In the genomic region with DNA sequence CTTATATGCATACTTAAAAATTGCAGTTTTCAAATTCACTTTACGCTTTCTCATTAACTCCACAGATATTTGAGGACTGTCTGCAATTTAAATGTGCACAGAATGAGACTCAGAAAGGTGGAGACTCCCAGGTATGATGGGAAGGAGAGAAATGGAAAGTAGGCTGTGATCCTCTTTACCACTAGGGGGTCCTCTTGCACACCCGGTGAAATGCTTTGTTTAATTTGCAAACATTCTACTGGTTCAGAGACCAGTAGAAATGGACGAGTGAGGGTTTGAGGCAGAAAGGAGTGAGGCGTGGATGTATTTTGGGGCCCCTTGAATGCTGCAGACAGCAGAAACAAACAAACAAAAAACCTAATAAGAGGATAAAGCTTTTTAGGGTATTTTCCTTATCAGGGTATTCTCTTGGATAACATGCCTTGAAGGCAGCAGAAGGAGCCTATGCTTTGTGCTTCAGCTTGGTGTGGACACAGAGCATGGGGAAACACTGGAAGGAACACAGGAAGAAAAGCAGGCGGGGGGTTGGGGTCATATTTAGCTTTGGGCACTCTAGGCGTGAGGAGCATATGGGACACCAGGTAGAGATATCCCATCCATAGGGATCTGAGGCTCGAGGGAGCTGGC, we compare ENCODE assay signal across 9 cellular contexts.
DNase-seq lines count a peak whose midpoint lies in the region; ATAC-seq and TF ChIP-seq lines count a peak whose summit lies in the region.
"Had no signal": no experiment of that assay in that cellular context is flagged by ENCODE, and none has a peak within 500 bp of the region (broad histone marks: within the 10 kb centered on the region; RNA-seq: fewer than 3 reads in every experiment).

No MANE protein-coding gene starts in this region.

- no peaks in the 10 kb centered on the region for H3K9me3 Mint-ChIP-seq in WTC11

- H3K4ac ChIP-seq in trophoblast cell (ENCODE audit: low read depth, low read length) = no peak overlapping the region

- H3K9ac ChIP-seq in trophoblast cell (ENCODE audit: low read length) = no peak overlapping the region

- no peaks in the 10 kb centered on the region for H3K9me3 ChIP-seq in trophoblast cell (ENCODE audit: insufficient read depth, low read depth, low read length)

- no peak overlapping the region for H3K27ac ChIP-seq in trophoblast cell (ENCODE audit: low read depth, low read length)
- H3K27ac ChIP-seq: SK-N-MC had no signal

- H3K4me2 ChIP-seq in trophoblast cell (ENCODE audit: low read length) = no peak overlapping the region

- no peak overlapping the region for H4K12ac ChIP-seq in trophoblast cell (ENCODE audit: low read depth, low read length)

- no peak overlapping the region for H2AK5ac ChIP-seq in trophoblast cell (ENCODE audit: low read length)

- no peak overlapping the region for H3K14ac ChIP-seq in trophoblast cell (ENCODE audit: low read length)

- H3K4me3 Mint-ChIP-seq in WTC11 = no peak overlapping the region

- H3K18ac ChIP-seq in trophoblast cell (ENCODE audit: low read length) = no peak overlapping the region

- no peak overlapping the region for H2BK12ac ChIP-seq in trophoblast cell (ENCODE audit: low read length)

- no peaks in the 10 kb centered on the region for H3K36me3 ChIP-seq in trophoblast cell (ENCODE audit: control insufficient read depth in 1 of 2, insufficient read depth in 2 of 2, low read length in 2 of 2)

- H3K27me3 Mint-ChIP-seq in WTC11 (ENCODE audit: low read depth) = no peaks in the 10 kb centered on the region

- no peak overlapping the region for H3K27ac Mint-ChIP-seq in WTC11

- no peaks in the 10 kb centered on the region for H3K27me3 ChIP-seq in trophoblast cell (ENCODE audit: insufficient read depth, low read length)

- H3K4me1 ChIP-seq in trophoblast cell (ENCODE audit: control insufficient read depth in 1 of 2, insufficient read depth in 2 of 2, low read length in 2 of 2) = no peaks in the 10 kb centered on the region

- H4K91ac ChIP-seq in trophoblast cell (ENCODE audit: low read depth, low read length) = no peak overlapping the region

- WGBS in trophoblast cell (ENCODE audit: extremely low coverage, insufficient coverage, insufficient read length) = no CpG with 5 or more reads among the region's 7 CpGs

- CTCF ChIA-PET in GM10248 (lab: Yijun Ruan, JAX) (interaction anchor here (0.7 to 3.0 kb wide), 26 partner anchors 10 to 479 kb away, joined by 3 to 14 read pairs (median 4); no protein-coding TSS in a partner anchor), WTC11 (lab: Charles Lee) (interaction anchor here (1.2 kb wide), 1 partner anchor 377 kb away, joined by 4 read pairs; no protein-coding TSS in a partner anchor)

- no peak overlapping the region for H2BK5ac ChIP-seq in trophoblast cell (ENCODE audit: low read depth, low read length, poor library complexity)

- no peak overlapping the region for H4K8ac ChIP-seq in trophoblast cell (ENCODE audit: low read depth, low read length)

- POLR2A ChIA-PET in GM10248 (lab: Yijun Ruan, JAX) (no interaction called here), WTC11 (lab: Charles Lee) (no interaction called here)

- H2AFZ ChIP-seq in trophoblast cell (ENCODE audit: insufficient read depth, low read length, poor library complexity) = no peak overlapping the region

- no peaks in the 10 kb centered on the region for H3K79me2 ChIP-seq in trophoblast cell (ENCODE audit: control insufficient read depth, insufficient read depth, low read length, poor library complexity)

- H3K36me3 Mint-ChIP-seq in WTC11 = no peaks in the 10 kb centered on the region

- peak; percentile 63 for TF ChIP-seq CTCF in GM10248 (IDR thresholded peaks at IDR 0.05; ENCODE audit: control extremely low read depth, extremely low read depth, low read depth, missing control alignments)
- peak; percentile 65 for TF ChIP-seq CTCF in WTC11 (IDR thresholded peaks at IDR 0.05)

- H3K79me1 ChIP-seq in trophoblast cell (ENCODE audit: low read length) = no peaks in the 10 kb centered on the region

- in situ Hi-C loops in G401 (cut with HindIII; ENCODE audit: low sequenced_read_pairs) = no loop called here

- ATAC-seq in GM19395 (IDR thresholded peaks at IDR 0.05; ENCODE audit: unreplicated experiment) = peak; percentile 85
- peak; percentile 94 for ATAC-seq in WTC11
- ATAC-seq in stimulated activated naive CD8-positive, alpha-beta T cell treated with anti-CD3 and anti-CD28 coated beads, Interleukin-15, Interleukin-2, amounts not matched to agents 100 U/mL and 50 U/mL, for 24 hours = no peak

- no peak overlapping the region for H2BK120ac ChIP-seq in trophoblast cell (ENCODE audit: insufficient read depth, low read length, poor library complexity)

- no peak overlapping the region for H3K23ac ChIP-seq in trophoblast cell (ENCODE audit: low read length)

- no peak overlapping the region for H3K4me3 ChIP-seq in trophoblast cell (ENCODE audit: low read depth, low read length)
- H3K4me3 ChIP-seq: SK-N-MC had no signal

- peaks cover 22% of the 10 kb centered on the region for H3K4me1 Mint-ChIP-seq in WTC11

- DNase-seq in GM10248 (ENCODE audit: extremely low spot score) (peak; percentile 43), HT-29 (ENCODE audit: low spot score) (peak; percentile 74), WTC11 (ENCODE audit: low spot score) (peak; percentile 28), trophoblast cell (peak; percentile 10 to 57), G401 (ENCODE audit: low spot score) (no peak)
- DNase-seq in activated CD8-positive, alpha-beta memory T cell treated with anti-CD3 and anti-CD28 coated beads, Interleukin-2, amount 50 U/mL, for 48 hours = no peak
- DNase-seq in stimulated activated naive CD8-positive, alpha-beta T cell treated with anti-CD3 and anti-CD28 coated beads, Interleukin-15, Interleukin-2, amounts not matched to agents 100 U/mL and 50 U/mL, for 24 hours = no peak

TF ChIP-seq in WTC11, 78 proteins besides CTCF, POLR2A, EP300 and RAD21:
- TF ChIP-seq, protein P1, sequence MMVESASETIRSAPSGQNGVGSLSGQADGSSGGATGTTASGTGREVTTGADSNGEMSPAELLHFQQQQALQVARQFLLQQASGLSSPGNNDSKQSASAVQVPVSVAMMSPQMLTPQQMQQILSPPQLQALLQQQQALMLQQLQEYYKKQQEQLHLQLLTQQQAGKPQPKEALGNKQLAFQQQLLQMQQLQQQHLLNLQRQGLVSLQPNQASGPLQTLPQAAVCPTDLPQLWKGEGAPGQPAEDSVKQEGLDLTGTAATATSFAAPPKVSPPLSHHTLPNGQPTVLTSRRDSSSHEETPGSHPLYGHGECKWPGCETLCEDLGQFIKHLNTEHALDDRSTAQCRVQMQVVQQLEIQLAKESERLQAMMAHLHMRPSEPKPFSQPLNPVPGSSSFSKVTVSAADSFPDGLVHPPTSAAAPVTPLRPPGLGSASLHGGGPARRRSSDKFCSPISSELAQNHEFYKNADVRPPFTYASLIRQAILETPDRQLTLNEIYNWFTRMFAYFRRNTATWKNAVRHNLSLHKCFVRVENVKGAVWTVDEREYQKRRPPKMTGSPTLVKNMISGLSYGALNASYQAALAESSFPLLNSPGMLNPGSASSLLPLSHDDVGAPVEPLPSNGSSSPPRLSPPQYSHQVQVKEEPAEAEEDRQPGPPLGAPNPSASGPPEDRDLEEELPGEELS (CRISPR knock-in tag; IDR thresholded peaks at IDR 0.05) = no peak
- no peak for TF ChIP-seq ZNF416 (CRISPR knock-in tag; IDR thresholded peaks at IDR 0.05)
TF ChIP-seq in WTC11: peak in this region for 0.

Comparison
In these comparisons a context has a peak if more than half of its experiments do, and no peak if none do; other contexts are left out.
1. DNase-seq: peak in GM10248 (single experiment), HT-29 (single experiment), WTC11 (single experiment) and trophoblast cell (2 of 2); none in activated CD8-positive, alpha-beta memory T cell treated with anti-CD3 and anti-CD28 coated beads, Interleukin-2, amount 50 U/mL, for 48 hours (single experiment), stimulated activated naive CD8-positive, alpha-beta T cell treated with anti-CD3 and anti-CD28 coated beads, Interleukin-15, Interleukin-2, amounts not matched to agents 100 U/mL and 50 U/mL, for 24 hours (single experiment) and G401 (single experiment).